Comparison of ENCODE assay signal across 35 cellular contexts in the genomic region with DNA sequence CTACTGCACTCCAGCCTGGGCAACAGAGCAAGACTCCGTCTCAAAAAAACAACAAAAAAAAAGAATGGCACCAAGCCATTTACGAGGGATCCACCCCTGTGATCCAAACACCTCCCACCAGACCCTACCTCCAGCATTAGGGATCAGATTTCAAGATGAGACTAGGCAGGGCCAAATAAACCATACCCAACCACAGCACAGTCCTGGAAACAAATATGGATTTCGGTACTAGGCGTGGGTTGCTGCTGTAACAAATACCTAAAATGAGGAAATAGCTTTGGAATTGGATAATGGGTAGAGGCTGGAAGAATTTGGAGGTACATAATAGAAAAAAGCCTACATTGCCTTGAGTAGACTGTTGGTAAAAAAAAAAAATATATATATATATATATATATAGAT.
"Had no signal": no experiment of that assay in that cellular context is flagged by ENCODE, and none has a peak within 500 bp of the region (broad histone marks: within the 10 kb centered on the region; RNA-seq: fewer than 3 reads in every experiment).

No MANE protein-coding gene starts in this region.

- H3K27me3 ChIP-seq: MG63 had no signal

- H3K4me3 ChIP-seq: MG63 had no signal

- DNase-seq: Karpas-422, Kasumi-1, MG63, MM.1S, MV-4-11, NCI-H1048, NCI-H1092, NCI-H1092 treated with DMSO at 0.1 percent for 48 hours, NCI-H1105, NCI-H1105 treated with DMSO at 0.1 percent for 48 hours, NCI-H1417, NCI-H1417 treated with DMSO at 0.1 percent for 48 hours, NCI-H1436, NCI-H1436 treated with DMSO at 0.1 percent for 48 hours, NCI-H146, NCI-H1694, NCI-H1694 treated with DMSO at 0.1 percent for 48 hours, NCI-H187, NCI-H187 treated with DMSO at 0.1 percent for 48 hours, NCI-H1930, NCI-H2029, NCI-H2029 treated with DMSO at 0.1 percent for 48 hours, NCI-H2081, NCI-H2081 treated with DMSO at 0.1 percent for 48 hours, NCI-H2107, NCI-H2171, NCI-H2171 treated with DMSO at 0.1 percent for 48 hours, NCI-H2227 treated with DMSO at 0.1 percent for 48 hours, NCI-H226, NCI-H345, NCI-H446, NCI-H446 treated with DMSO at 0.1 percent for 48 hours, NCI-H510A, NCI-H510A treated with DMSO at 0.1 percent for 48 hours, NCI-H524 had no signal

- H3K36me3 ChIP-seq: MG63 had no signal
